In genomic region chr17:81542431-81543338, GRCh38 we compare ENCODE assay signal across 24 cellular contexts. TPM values are rescaled to one million over a fixed set of nuclear protein-coding genes. Genes with fewer than 3 reads are reported as not detected.
"Had no signal": no experiment of that assay in that cellular context is flagged by ENCODE, and none has a peak within 500 bp of the region (broad histone marks: within the 10 kb centered on the region; RNA-seq: fewer than 3 reads in every experiment).

No MANE protein-coding gene starts in this region.

- DNase-seq: activated CD4-positive, alpha-beta T cell treated with anti-CD3 and anti-CD28 coated beads, Interleukin-2, amount 10 ng/mL, durations not matched to agents 7 days and 5 days; activated CD8-positive, alpha-beta memory T cell treated with anti-CD3 and anti-CD28 coated beads, Interleukin-2, amount 50 U/mL, for 4 hours; activated CD8-positive, alpha-beta T cell treated with anti-CD3 and anti-CD28 coated beads, Interleukin-2, amount 10 ng/mL, durations not matched to agents 7 days and 5 days; activated naive CD4-positive, alpha-beta T cell treated with anti-CD3 and anti-CD28 coated beads for 36 hours; activated T-cell treated with anti-CD3 and anti-CD28 coated beads, Interleukin-2, amount 50 U/mL, for 4 hours; central memory CD4-positive, alpha-beta T cell; erythroblast; foreskin melanocyte; glutamatergic neuron; hippocampal formation; nephron progenitor cell; right lobe of liver; small intestine; stimulated activated CD4-positive, alpha-beta T cell treated with anti-CD3 and anti-CD28 coated beads, Interleukin-15, amount 100 ng/mL, for 24 hours; stimulated activated CD4-positive, alpha-beta T cell treated with anti-CD3 and anti-CD28 coated beads, Interleukin-2, amount 100 ng/mL, for 48 hours had no signal

- H3K4me1 ChIP-seq: prostate gland, right lobe of liver had no signal

- ATAC-seq: activated CD4-positive, CD25-positive, alpha-beta regulatory T cell treated with anti-CD3 and anti-CD28 coated beads, Interleukin-2, amount 50 U/mL, for 24 hours; activated CD8-positive, alpha-beta T cell treated with anti-CD3 and anti-CD28 coated beads, Interleukin-2, amount 10 ng/mL, durations not matched to agents 7 days and 5 days; activated T-cell treated with anti-CD3 and anti-CD28 coated beads, Interleukin-2, amount 50 U/mL, for 4 hours; right lobe of liver had no signal

- H3K9me3 ChIP-seq: prostate gland, right lobe of liver, tibial nerve, vagina had no signal

- FAIRE-seq: colon, islet of Langerhans, small intestine had no signal

- H3K27ac Mint-ChIP-seq: activated CD4-positive, alpha-beta T cell treated with anti-CD3 and anti-CD28 coated beads, Interleukin-2, amount 10 ng/mL, durations not matched to agents 7 days and 5 days; activated CD8-positive, alpha-beta T cell treated with anti-CD3 and anti-CD28 coated beads, Interleukin-2, amount 10 ng/mL, durations not matched to agents 7 days and 5 days; activated naive CD4-positive, alpha-beta T cell treated with anti-CD3 and anti-CD28 coated beads for 36 hours; nephron progenitor cell; stimulated activated naive CD8-positive, alpha-beta T cell treated with anti-CD3 and anti-CD28 coated beads, Interleukin-15, Interleukin-2, amounts not matched to agents 100 ng/mL and 50 ng/mL, for 24 hours had no signal

- H3K27ac ChIP-seq: prostate gland, right lobe of liver, tibial nerve, vagina had no signal

- H3K4me1 Mint-ChIP-seq: activated CD4-positive, alpha-beta T cell treated with anti-CD3 and anti-CD28 coated beads, Interleukin-2, amount 10 ng/mL, durations not matched to agents 7 days and 5 days had no signal

- H3K4me3 Mint-ChIP-seq: activated CD4-positive, alpha-beta T cell treated with anti-CD3 and anti-CD28 coated beads, Interleukin-2, amount 10 ng/mL, durations not matched to agents 7 days and 5 days; activated CD8-positive, alpha-beta T cell treated with anti-CD3 and anti-CD28 coated beads, Interleukin-2, amount 10 ng/mL, durations not matched to agents 7 days and 5 days; activated naive CD4-positive, alpha-beta T cell treated with anti-CD3 and anti-CD28 coated beads for 36 hours; activated T-cell treated with anti-CD3 and anti-CD28 coated beads, Interleukin-2, amount 50 U/mL, for 4 hours; brain; nephron progenitor cell; stimulated activated naive CD8-positive, alpha-beta T cell treated with anti-CD3 and anti-CD28 coated beads, Interleukin-15, Interleukin-2, amounts not matched to agents 100 ng/mL and 50 ng/mL, for 24 hours had no signal

- H3K27me3 ChIP-seq: right lobe of liver, vagina had no signal

- H3K9me3 Mint-ChIP-seq: activated CD4-positive, alpha-beta T cell treated with anti-CD3 and anti-CD28 coated beads, Interleukin-2, amount 10 ng/mL, durations not matched to agents 7 days and 5 days; activated naive CD4-positive, alpha-beta T cell treated with anti-CD3 and anti-CD28 coated beads for 36 hours; activated T-cell treated with anti-CD3 and anti-CD28 coated beads, Interleukin-2, amount 50 U/mL, for 4 hours; brain; nephron progenitor cell; stimulated activated naive CD8-positive, alpha-beta T cell treated with anti-CD3 and anti-CD28 coated beads, Interleukin-15, Interleukin-2, amounts not matched to agents 100 ng/mL and 50 ng/mL, for 24 hours had no signal

- H3K36me3 Mint-ChIP-seq: brain had no signal

- H3K27me3 Mint-ChIP-seq: activated CD4-positive, alpha-beta T cell treated with anti-CD3 and anti-CD28 coated beads, Interleukin-2, amount 10 ng/mL, durations not matched to agents 7 days and 5 days; brain had no signal

- H3K4me3 ChIP-seq: dorsolateral prefrontal cortex, prostate gland, right lobe of liver, tibial nerve, vagina had no signal

RNA-seq across cellular contexts. Expression of gene FSCN2, which starts 14.5 kb away (rescaled TPM):
- total RNA-seq: activated naive CD4-positive, alpha-beta T cell treated with anti-CD3 and anti-CD28 coated beads for 36 hours had no signal
